In the genomic region with DNA sequence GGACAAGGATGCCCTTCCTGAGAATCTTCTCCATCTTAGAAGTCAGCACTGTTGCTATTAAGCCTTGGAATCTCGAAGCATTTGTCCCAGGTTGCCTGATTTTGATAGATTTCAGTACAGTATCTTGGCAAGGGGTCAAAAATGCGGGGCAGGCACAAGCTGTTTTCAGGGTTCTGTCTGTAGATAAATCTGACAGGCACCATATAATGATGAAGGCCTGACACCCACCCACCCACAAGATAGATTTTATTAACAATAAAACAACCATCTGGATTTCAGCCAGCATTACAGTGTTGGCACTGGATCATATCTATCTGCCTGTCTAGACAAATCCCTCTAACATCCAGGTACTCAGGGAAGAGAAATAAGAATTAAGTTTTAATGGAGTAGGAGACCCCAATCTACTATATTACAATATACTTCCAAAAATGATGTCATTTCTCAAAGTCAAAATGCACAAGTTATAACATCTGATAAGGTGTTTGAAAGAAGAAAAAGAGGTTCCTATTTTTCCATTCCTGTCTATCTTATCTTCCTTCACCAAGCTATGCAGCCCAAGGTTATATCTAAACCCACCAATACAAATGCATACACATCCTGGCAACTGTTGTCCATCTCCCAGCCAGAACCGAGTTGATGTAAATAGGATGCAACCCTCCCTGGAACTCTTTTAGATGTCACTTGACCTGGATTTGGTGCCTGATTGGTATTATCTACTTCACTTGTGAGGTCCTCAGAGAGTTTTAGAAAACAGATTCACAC, we compare ENCODE assay signal across 11 cellular contexts. TPM values are rescaled to one million over a fixed set of nuclear protein-coding genes. Genes with fewer than 3 reads are reported as not detected.
DNase-seq lines count a peak whose midpoint lies in the region; ATAC-seq, FAIRE-seq and TF ChIP-seq lines count a peak whose summit lies in the region.
"Had no signal": no experiment of that assay in that cellular context is flagged by ENCODE, and none has a peak within 500 bp of the region (broad histone marks: within the 10 kb centered on the region; RNA-seq: fewer than 3 reads in every experiment).

No MANE protein-coding gene starts in this region.

- H3K9ac ChIP-seq in kidney (ENCODE audit: low read length in 2 of 2) (peak overlapping the region; percentile 7 to 41), neural progenitor cell (no peak overlapping the region)

- TF ChIP-seq EP300 in tibial nerve (IDR thresholded peaks at IDR 0.05), result no peak

- 77 to 79% methylated on average over 3 of the region's 3 CpGs for WGBS in tibial nerve, 2 donors

- intact Hi-C loops in activated B cell treated with CpG ODN at 0.5 μM for 24 hours (cut with micrococcal nuclease) (no loop called here), kidney (cut with DNase I) (no loop called here)

- no peak for FAIRE-seq in kidney (lab: Jason Lieb, UNC)

- TF ChIP-seq CTCF in activated B cell treated with CpG ODN at 0.5 μM for 24 hours (IDR thresholded peaks at IDR 0.05) (no peak), kidney (IDR thresholded peaks at IDR 0.05; ENCODE audit: borderline replicate concordance, extremely low read depth, insufficient read depth) (no peak), tibial nerve (IDR thresholded peaks at IDR 0.05) (no peak), neural progenitor cell (IDR thresholded peaks at IDR 0.05) (no peak)

- H3K27ac ChIP-seq in kidney (ENCODE audit: low read depth in 2 of 2, low read length in 2 of 2) (peak overlapping the region; percentile 26 to 71), tibial nerve (peak overlapping the region; percentile 6 to 90 (median 48)), neural progenitor cell (no peak overlapping the region)

- H3F3A ChIP-seq in neural progenitor cell (ENCODE audit: low read depth), result no peaks in the 10 kb centered on the region

- no peak overlapping the region for H3K4me2 ChIP-seq in neural progenitor cell

- CTCF ChIA-PET in activated naive CD4-positive, alpha-beta T cell treated with anti-CD3 and anti-CD28 coated beads, Interleukin-2, amount 10 ng/mL, durations not matched to agents 7 days and 5 days (lab: Charles Lee), result interaction anchor here (1.0 to 2.8 kb wide), 2 partner anchors 11 to 49 kb away, joined by 4 to 14 read pairs; partner anchors contain the start of gene NEDD9
- CTCF ChIA-PET in activated B cell treated with CpG ODN at 0.5 μM for 24 hours (lab: Charles Lee), result interaction anchor here (1.2 to 1.6 kb wide), 2 partner anchors 50 to 274 kb away, joined by 4 to 5 read pairs; no protein-coding TSS in a partner anchor

- POLR2A ChIA-PET in activated B cell treated with CpG ODN at 0.5 μM for 24 hours (lab: Charles Lee), result interaction anchor here (1.5 to 3.0 kb wide), 2 partner anchors 10 to 239 kb away, joined by 3 to 13 read pairs; partner anchors contain the start of gene NEDD9

- no peak overlapping the region for H2AFZ ChIP-seq in neural progenitor cell (replicated peaks)

- TF ChIP-seq POLR2A in tibial nerve (IDR thresholded peaks at IDR 0.05), result no peak

- no peaks in the 10 kb centered on the region for H3K9me3 ChIP-seq in kidney (ENCODE audit: control insufficient read depth in 1 of 2, low read length in 2 of 2)
- no peaks in the 10 kb centered on the region for H3K9me3 ChIP-seq in tibial nerve
- no peaks in the 10 kb centered on the region for H3K9me3 ChIP-seq in neural progenitor cell (ENCODE audit: low read depth)

- H3K4me1 Mint-ChIP-seq in activated naive CD4-positive, alpha-beta T cell treated with anti-CD3 and anti-CD28 coated beads, Interleukin-2, amount 10 ng/mL, durations not matched to agents 7 days and 5 days, result peaks cover 76% of the 10 kb centered on the region
- H3K4me1 Mint-ChIP-seq in activated B cell treated with CpG ODN at 0.5 μM for 24 hours (peaks cover 52% of the 10 kb centered on the region), neural progenitor cell (peaks cover 60% of the 10 kb centered on the region)

- peaks cover 61% of the 10 kb centered on the region for H3K36me3 Mint-ChIP-seq in activated naive CD4-positive, alpha-beta T cell treated with anti-CD3 and anti-CD28 coated beads, Interleukin-2, amount 10 ng/mL, durations not matched to agents 7 days and 5 days
- H3K36me3 Mint-ChIP-seq in activated B cell treated with CpG ODN at 0.5 μM for 24 hours (ENCODE audit: low read depth) (peaks cover 54% of the 10 kb centered on the region), neural progenitor cell (peaks cover 72% of the 10 kb centered on the region)

- no peaks in the 10 kb centered on the region for H4K20me1 ChIP-seq in neural progenitor cell (ENCODE audit: low read depth)

- peak overlapping the region; percentile 94 for H3K27ac Mint-ChIP-seq in activated naive CD4-positive, alpha-beta T cell treated with anti-CD3 and anti-CD28 coated beads, Interleukin-2, amount 10 ng/mL, durations not matched to agents 7 days and 5 days
- H3K27ac Mint-ChIP-seq in activated B cell treated with CpG ODN at 0.5 μM for 24 hours, result peak overlapping the region; percentile 24
- no peak overlapping the region for H3K27ac Mint-ChIP-seq in neural progenitor cell

- no peak for DNase-seq in activated naive CD4-positive, alpha-beta T cell treated with anti-CD3 and anti-CD28 coated beads, Interleukin-2, amount 10 ng/mL, durations not matched to agents 7 days and 5 days
- DNase-seq in activated naive CD4-positive, alpha-beta T cell (lab: John Stamatoyannopoulos, UW), result no peak
- no peak for DNase-seq in activated B cell treated with CpG ODN at 0.5 μM for 24 hours
- DNase-seq in kidney, result no peak
- no peak for DNase-seq in tibial nerve (ENCODE audit: low spot score in 2 of 2)
- DNase-seq in H4 (ENCODE audit: low spot score), result no peak
- DNase-seq in neural progenitor cell (ENCODE audit: low spot score), result no peak
- DNase-seq: activated CD8-positive, alpha-beta memory T cell treated with anti-CD3 and anti-CD28 coated beads, Interleukin-2, amount 50 U/mL, for 48 hours; NCI-H446; T-helper 9 cell had no signal

- H3K4me1 ChIP-seq in kidney (ENCODE audit: control insufficient read depth in 1 of 2, insufficient read depth in 1 of 2, low read depth in 1 of 2, low read length in 2 of 2), result peaks cover 53 to 62% of the 10 kb centered on the region in 2 donors
- peaks cover 0 to 91% (median 46%) of the 10 kb centered on the region in 4 donors for H3K4me1 ChIP-seq in tibial nerve
- H3K4me1 ChIP-seq in neural progenitor cell, result peaks cover 10% of the 10 kb centered on the region

- ATAC-seq in activated B cell treated with CpG ODN at 0.5 μM for 24 hours (ENCODE audit: low read depth), result no peak
- ATAC-seq in HG03571 (IDR thresholded peaks at IDR 0.05; ENCODE audit: unreplicated experiment), result no peak

- no peak overlapping the region for H3K4me3 Mint-ChIP-seq in activated naive CD4-positive, alpha-beta T cell treated with anti-CD3 and anti-CD28 coated beads, Interleukin-2, amount 10 ng/mL, durations not matched to agents 7 days and 5 days
- no peak overlapping the region for H3K4me3 Mint-ChIP-seq in activated B cell treated with CpG ODN at 0.5 μM for 24 hours
- no peak overlapping the region for H3K4me3 Mint-ChIP-seq in neural progenitor cell

- H3K36me3 ChIP-seq in kidney (ENCODE audit: control insufficient read depth in 1 of 2, insufficient read depth in 2 of 2, low read length in 2 of 2) (peaks cover 0 to 5% of the 10 kb centered on the region in 2 donors), tibial nerve (no peaks in the 10 kb centered on the region), neural progenitor cell (no peaks in the 10 kb centered on the region)

- H3K9me3 Mint-ChIP-seq in activated naive CD4-positive, alpha-beta T cell treated with anti-CD3 and anti-CD28 coated beads, Interleukin-2, amount 10 ng/mL, durations not matched to agents 7 days and 5 days, result peaks cover 10% of the 10 kb centered on the region
- H3K9me3 Mint-ChIP-seq in activated B cell treated with CpG ODN at 0.5 μM for 24 hours (no peaks in the 10 kb centered on the region), neural progenitor cell (peaks cover 8% of the 10 kb centered on the region)

- no peaks in the 10 kb centered on the region for H3K27me3 Mint-ChIP-seq in activated naive CD4-positive, alpha-beta T cell treated with anti-CD3 and anti-CD28 coated beads, Interleukin-2, amount 10 ng/mL, durations not matched to agents 7 days and 5 days
- H3K27me3 Mint-ChIP-seq in activated B cell treated with CpG ODN at 0.5 μM for 24 hours (no peaks in the 10 kb centered on the region), neural progenitor cell (ENCODE audit: insufficient read depth, low read depth) (peaks cover 2% of the 10 kb centered on the region)

- no peak overlapping the region for H3K4me3 ChIP-seq in kidney (ENCODE audit: low read length in 2 of 2)
- H3K4me3 ChIP-seq in tibial nerve, result no peak overlapping the region
- no peak overlapping the region for H3K4me3 ChIP-seq in neural progenitor cell

- H3K79me2 ChIP-seq in neural progenitor cell (ENCODE audit: low read depth), result peaks cover 5% of the 10 kb centered on the region

- no peaks in the 10 kb centered on the region for H3K27me3 ChIP-seq in tibial nerve
- H3K27me3 ChIP-seq in neural progenitor cell, result no peaks in the 10 kb centered on the region

RNA-seq across cellular contexts. Expression of gene NEDD9, which starts 10.7 kb away (rescaled TPM):
- total RNA-seq in activated B cell treated with CpG ODN at 0.5 μM for 24 hours, result 57.4 and 61.9 TPM in 2 replicates
- 101 TPM for total RNA-seq in kidney
- 19.2 TPM for polyA plus RNA-seq in kidney (ENCODE audit: insufficient read depth, low read depth, low replicate concordance)
- total RNA-seq in tibial nerve, result 100 to 1,000 TPM; 107 to 205 (median 130) TPM
- total RNA-seq in H4 (2014; rRNA removed; shearing (Covaris generic)), result 1.2 and 4.0 TPM in 2 replicates
- total RNA-seq in neural progenitor cell (ENCODE audit: low replicate concordance), result 4.9 and 8.2 TPM in 2 replicates
